ENCODE assay signal across 2 cellular contexts in genomic region chr21:32771134-32771523, GRCh38.
TF ChIP-seq lines count a peak whose summit lies in the region.

No MANE protein-coding gene starts in this region.

TF ChIP-seq in IMR-90, 13 proteins besides CTCF, POLR2A, EP300 and RAD21 (continued from another document):
- TF ChIP-seq MAFK (IDR thresholded peaks at IDR 0.05; ENCODE audit: low read depth, low read length) (no peak), MAZ (IDR thresholded peaks at IDR 0.05; ENCODE audit: borderline replicate concordance, low read depth, low read length) (no peak), FOS (IDR thresholded peaks at IDR 0.05; ENCODE audit: low read depth, low read length) (no peak), BHLHE40 (IDR thresholded peaks at IDR 0.05; ENCODE audit: low read depth, low read length) (no peak), CHD1 (IDR thresholded peaks at IDR 0.05; ENCODE audit: low read depth, low read length) (no peak), RFX5 (IDR thresholded peaks at IDR 0.05; ENCODE audit: low read depth, low read length) (no peak), NFE2L2 (IDR thresholded peaks at IDR 0.05; ENCODE audit: low read depth, low read length) (no peak), CEBPB (IDR thresholded peaks at IDR 0.05; ENCODE audit: low read depth, low read length) (no peak), MXI1 (IDR thresholded peaks at IDR 0.05; ENCODE audit: borderline replicate concordance, low read depth, low read length) (no peak; the same call in 1 of the 2 replicates), SMC3 (IDR thresholded peaks at IDR 0.05; ENCODE audit: low read depth, low read length) (no peak), RCOR1 (IDR thresholded peaks at IDR 0.05; ENCODE audit: insufficient replicate concordance, low read length) (no peak)

TF ChIP-seq in liver, 16 proteins besides CTCF, POLR2A, EP300 and RAD21 (continued from another document):
- TF ChIP-seq REST (IDR thresholded peaks at IDR 0.05) (no peak), JUND (IDR thresholded peaks at IDR 0.05) (no peak), SP1 (IDR thresholded peaks at IDR 0.05) (no peak), FOXA2 (IDR thresholded peaks at IDR 0.05) (no peak)
